19 cellular contexts compared by ENCODE assay signal in genomic region chr18:44747157-44747556, GRCh38.
DNase-seq lines count a peak whose midpoint lies in the region; ATAC-seq and TF ChIP-seq lines count a peak whose summit lies in the region.
"Had no signal": no experiment of that assay in that cellular context is flagged by ENCODE, and none has a peak within 500 bp of the region (broad histone marks: within the 10 kb centered on the region; RNA-seq: fewer than 3 reads in every experiment).

No MANE protein-coding gene starts in this region.

- DNase-seq in RPMI8226 (peak; percentile 79), sigmoid colon (no peak), ureter (ENCODE audit: low spot score) (no peak)
- no peak for DNase-seq in effector CD8-positive, alpha-beta T cell (lab: John Stamatoyannopoulos, UW)
- DNase-seq in activated CD4-positive, alpha-beta T cell treated with anti-CD3 and anti-CD28 coated beads for 48 hours, result no peak
- DNase-seq in activated naive CD4-positive, alpha-beta T cell treated with anti-CD3 and anti-CD28 coated beads, Interleukin-2, amount 50 U/mL, for 16 hours, result no peak
- DNase-seq: C1 segment of cervical spinal cord; CD8-positive, alpha-beta T cell; KG1; NCI-H1105 treated with DMSO at 0.1 percent for 48 hours; NCI-H2029 treated with DMSO at 0.1 percent for 48 hours; NCI-H226; NCI-H510A treated with DMSO at 0.1 percent for 48 hours; NCI-H748 treated with DMSO at 0.1 percent for 48 hours; Peyer's patch had no signal

- no peak for ATAC-seq in gastroesophageal sphincter
- ATAC-seq: CD8-positive, alpha-beta T cell; GM23338; Right ventricle myocardium inferior had no signal

- TF ChIP-seq POLR2A in gastroesophageal sphincter (IDR thresholded peaks at IDR 0.05) (no peak), sigmoid colon (IDR thresholded peaks at IDR 0.05) (no peak)

- no peaks in the 10 kb centered on the region for H3K36me3 ChIP-seq in gastroesophageal sphincter
- no peaks in the 10 kb centered on the region for H3K36me3 ChIP-seq in sigmoid colon
- H3K36me3 ChIP-seq: HAP-1, Peyer's patch had no signal

- H3K9me3 ChIP-seq in gastroesophageal sphincter (no peaks in the 10 kb centered on the region), sigmoid colon (no peaks in the 10 kb centered on the region)
- H3K9me3 ChIP-seq: HAP-1, Peyer's patch had no signal

- intact Hi-C loops in sigmoid colon (cut with DNase I), result no loop called here

- TF ChIP-seq CTCF in gastroesophageal sphincter (IDR thresholded peaks at IDR 0.05) (no peak), sigmoid colon (IDR thresholded peaks at IDR 0.05) (no peak)

- WGBS in gastroesophageal sphincter (ENCODE audit: low coverage in 1 of 2), 2 donors, result 0 to 13% methylated on average over 1 of the region's 1 CpG
- WGBS in sigmoid colon, 2 donors, result 63 to 76% methylated on average over 1 of the region's 1 CpG

- no peak overlapping the region for H3K4me3 ChIP-seq in gastroesophageal sphincter
- H3K4me3 ChIP-seq in sigmoid colon, result no peak overlapping the region
- H3K4me3 ChIP-seq: GM23338, HAP-1, Peyer's patch had no signal

- TF ChIP-seq EP300 in gastroesophageal sphincter (IDR thresholded peaks at IDR 0.05) (no peak), sigmoid colon (IDR thresholded peaks at IDR 0.05) (no peak)

- H3K4me1 ChIP-seq in gastroesophageal sphincter (peaks cover 8 to 54% (median 13%) of the 10 kb centered on the region in 3 donors), sigmoid colon (peaks cover 0 to 69% (median 54%) of the 10 kb centered on the region in 4 donors)

- H3K27me3 ChIP-seq in gastroesophageal sphincter, result no peaks in the 10 kb centered on the region
- no peaks in the 10 kb centered on the region for H3K27me3 ChIP-seq in sigmoid colon
- H3K27me3 ChIP-seq: Peyer's patch had no signal

- peak overlapping the region in 3 of 4 donors; percentile 18 to 24 (median 19) for H3K27ac ChIP-seq in gastroesophageal sphincter
- peak overlapping the region; percentile 25 to 83 (median 72) for H3K27ac ChIP-seq in sigmoid colon
